11 cellular contexts compared by ENCODE assay signal in genomic region chr18:2183432-2183831, GRCh38.
"Had no signal": no experiment of that assay in that cellular context is flagged by ENCODE, and none has a peak within 500 bp of the region (broad histone marks: within the 10 kb centered on the region; RNA-seq: fewer than 3 reads in every experiment).

No MANE protein-coding gene starts in this region.

- H3K27ac ChIP-seq: GM23248 had no signal

- H3K4me1 ChIP-seq: HAP-1 had no signal

- FAIRE-seq: H1, H54 had no signal

- H3K9ac ChIP-seq: GM23248 had no signal

- H3K9me3 ChIP-seq: HAP-1 had no signal

- ATAC-seq: GM23338, HCT116 had no signal

- H3K4me3 ChIP-seq: GM23248, GM23338, HAP-1 had no signal

- H2AFZ ChIP-seq: GM23248, GM23338 had no signal

- H3K36me3 ChIP-seq: HAP-1 had no signal

- H3K4me2 ChIP-seq: GM23338 had no signal

- DNase-seq: GM23248, GOT3, H7, H9, HCEC 1CT, HFFc6 had no signal
